8 cellular contexts compared by ENCODE assay signal in genomic region chr10:63464402-63465292, GRCh38. TPM values are rescaled to one million over a fixed set of nuclear protein-coding genes. Genes with fewer than 3 reads are reported as not detected.
DNase-seq lines count a peak whose midpoint lies in the region; ATAC-seq and TF ChIP-seq lines count a peak whose summit lies in the region.

No MANE protein-coding gene starts in this region.

- POLR2A ChIA-PET in CD4-positive, alpha-beta memory T cell (lab: Charles Lee; ENCODE audit: partially characterized antibody), result interaction anchor here (0.6 to 3.3 kb wide), 7 partner anchors 10 to 239 kb away, joined by 3 to 24 read pairs (median 3); partner anchors contain the start of gene REEP3

- CTCF ChIA-PET in CD4-positive, alpha-beta memory T cell (lab: Charles Lee; ENCODE audit: partially characterized antibody), result interaction anchor here (0.8 to 2.3 kb wide), 7 partner anchors 110 to 298 kb away, joined by 3 to 7 read pairs (median 4); no protein-coding TSS in a partner anchor

- no peak for DNase-seq in CD4-positive, alpha-beta memory T cell
- DNase-seq in endodermal cell (no peak), AML-193 (lab: John Stamatoyannopoulos, UW) (no peak), COLO668 (lab: John Stamatoyannopoulos, UW; ENCODE audit: unreplicated experiment) (no peak)

- peak; percentile 55 for ATAC-seq in GM19395 (IDR thresholded peaks at IDR 0.05; ENCODE audit: unreplicated experiment)
- ATAC-seq in HG03432 (IDR thresholded peaks at IDR 0.05; ENCODE audit: unreplicated experiment), result peak; percentile 58
- peak; percentile 76 for ATAC-seq in SK-N-SH treated with all-trans-retinoic acid at 6 μM for 48 hours

- intact Hi-C loops in CD4-positive, alpha-beta memory T cell (cut with micrococcal nuclease), result loop anchor here (2.0 to 5.0 kb wide), 6 partner anchors 20 to 253 kb away; no protein-coding TSS in a partner anchor

- peak overlapping the region; percentile 11 to 94 (median 78) for H3K27ac Mint-ChIP-seq in CD4-positive, alpha-beta memory T cell
- peak overlapping the region; percentile 82 for H3K27ac Mint-ChIP-seq in endodermal cell

- no peak for TF ChIP-seq CTCF in endodermal cell (conservative IDR thresholded peaks at IDR 0.05)

- peaks cover 0 to 1% (median 0%) of the 10 kb centered on the region in 8 donors for H3K9me3 Mint-ChIP-seq in CD4-positive, alpha-beta memory T cell
- H3K9me3 Mint-ChIP-seq in endodermal cell, result no peaks in the 10 kb centered on the region

- no peaks in the 10 kb centered on the region for H3K27me3 Mint-ChIP-seq in CD4-positive, alpha-beta memory T cell
- H3K27me3 Mint-ChIP-seq in endodermal cell (ENCODE audit: insufficient read depth), result no peaks in the 10 kb centered on the region

- H3K4me3 Mint-ChIP-seq in CD4-positive, alpha-beta memory T cell, result peak overlapping the region; percentile 94 to 98 (median 96)
- peak overlapping the region; percentile 99 for H3K4me3 Mint-ChIP-seq in endodermal cell

- H3K9ac ChIP-seq in endodermal cell (ENCODE audit: extremely low read depth, low read length, poor library complexity, severe bottlenecking), result peak overlapping the region; percentile 86

- no peaks in the 10 kb centered on the region for H3K36me3 ChIP-seq in CD4-positive, alpha-beta memory T cell (ENCODE audit: insufficient read depth, low read length)
- H3K36me3 ChIP-seq in endodermal cell (ENCODE audit: control insufficient read depth, insufficient read depth, low read length) (no peaks in the 10 kb centered on the region), muscle layer of duodenum (ENCODE audit: control insufficient read depth in 1 of 2, insufficient read depth in 2 of 2, low read length in 2 of 2) (no peaks in the 10 kb centered on the region)

- 1 to 4% methylated on average over 14 to 35 of the region's 35 CpGs for WGBS in endodermal cell (ENCODE audit: insufficient coverage in 1 of 2, insufficient read length in 1 of 2), 2 experiments

- H3K4me3 ChIP-seq in CD4-positive, alpha-beta memory T cell (ENCODE audit: low read length in 2 of 2), result peak overlapping the region; percentile 58 to 71
- H3K4me3 ChIP-seq in endodermal cell (ENCODE audit: low read length) (peak overlapping the region; percentile 92), muscle layer of duodenum (ENCODE audit: low read depth in 1 of 2, low read length in 2 of 2) (peak overlapping the region; percentile 79 to 91)

- peaks cover 15 to 31% (median 18%) of the 10 kb centered on the region in 4 donors for H3K4me1 Mint-ChIP-seq in CD4-positive, alpha-beta memory T cell
- peaks cover 33% of the 10 kb centered on the region for H3K4me1 Mint-ChIP-seq in endodermal cell

- peaks cover 0 to 11% of the 10 kb centered on the region in 2 donors for H3K36me3 Mint-ChIP-seq in CD4-positive, alpha-beta memory T cell
- H3K36me3 Mint-ChIP-seq in endodermal cell (ENCODE audit: low read depth), result peaks cover 3% of the 10 kb centered on the region

- no peaks in the 10 kb centered on the region for H3K9me3 ChIP-seq in CD4-positive, alpha-beta memory T cell (ENCODE audit: control insufficient read depth in 1 of 2, low read length in 2 of 2)
- H3K9me3 ChIP-seq in endodermal cell (ENCODE audit: control insufficient read depth, low read length) (peaks cover 4% of the 10 kb centered on the region), muscle layer of duodenum (ENCODE audit: control insufficient read depth in 1 of 2, low read length in 2 of 2) (no peaks in the 10 kb centered on the region)

- no peaks in the 10 kb centered on the region for H3K27me3 ChIP-seq in CD4-positive, alpha-beta memory T cell (ENCODE audit: insufficient read depth, low read length)
- H3K27me3 ChIP-seq in endodermal cell (ENCODE audit: control insufficient read depth, insufficient read depth, low read length, poor library complexity, severe bottlenecking) (no peaks in the 10 kb centered on the region), muscle layer of duodenum (ENCODE audit: low read depth, low read length) (no peaks in the 10 kb centered on the region)

- H3K27ac ChIP-seq in CD4-positive, alpha-beta memory T cell (ENCODE audit: low read depth, low read length), result peak overlapping the region; percentile 58
- peak overlapping the region; percentile 92 for H3K27ac ChIP-seq in endodermal cell (ENCODE audit: low read depth, low read length)
- H3K27ac ChIP-seq in muscle layer of duodenum (ENCODE audit: low read length), result no peak overlapping the region

- peaks cover 16% of the 10 kb centered on the region for H3K4me1 ChIP-seq in CD4-positive, alpha-beta memory T cell (ENCODE audit: insufficient read depth, low read length)
- H3K4me1 ChIP-seq in endodermal cell (ENCODE audit: control insufficient read depth, insufficient read depth, low read length) (no peaks in the 10 kb centered on the region), muscle layer of duodenum (ENCODE audit: control insufficient read depth in 1 of 2, insufficient read depth in 2 of 2, low read length in 2 of 2) (peaks cover 6 to 8% of the 10 kb centered on the region in 2 donors)

TF ChIP-seq in SK-N-SH treated with all-trans-retinoic acid at 6 μM for 48 hours, 23 proteins besides CTCF, POLR2A, EP300 and RAD21 (continues in another document):
- TF ChIP-seq PPARA (CRISPR knock-in tag; IDR thresholded peaks at IDR 0.05; ENCODE audit: borderline replicate concordance) (no peak), CSRNP3 (CRISPR knock-in tag; IDR thresholded peaks at IDR 0.05) (no peak), TCF4 (CRISPR knock-in tag; IDR thresholded peaks at IDR 0.05; ENCODE audit: borderline replicate concordance) (no peak), RARB (CRISPR knock-in tag; IDR thresholded peaks at IDR 0.05) (no peak), ISL1 (CRISPR knock-in tag; IDR thresholded peaks at IDR 0.05) (no peak), CSDC2 (CRISPR knock-in tag; IDR thresholded peaks at IDR 0.05) (no peak), ZNF70 (CRISPR knock-in tag; IDR thresholded peaks at IDR 0.05) (no peak), BACH2 (CRISPR knock-in tag; IDR thresholded peaks at IDR 0.05; ENCODE audit: borderline replicate concordance) (no peak), POU6F1 (CRISPR knock-in tag; IDR thresholded peaks at IDR 0.05; ENCODE audit: borderline replicate concordance, low read depth) (no peak), CREB5 (CRISPR knock-in tag; IDR thresholded peaks at IDR 0.05; ENCODE audit: low read depth) (no peak), ZC3H10 (CRISPR knock-in tag; IDR thresholded peaks at IDR 0.05) (no peak)

RNA-seq across cellular contexts. Expression of gene JMJD1C, which starts 1.1 kb away (rescaled TPM):
- 100 to 1,000 TPM; 113 to 115 TPM for total RNA-seq in CD4-positive, alpha-beta memory T cell
- polyA plus RNA-seq in CD4-positive, alpha-beta memory T cell, result 10 to 100 TPM; 22.8 to 55.6 TPM
- 100 to 1,000 TPM in 1 of 2 donors, 10 to 100 TPM in 1; 91.3 to 114 TPM for total RNA-seq in endodermal cell
- polyA plus RNA-seq in endodermal cell (2013, experiment 1 of 2), result 79.6 TPM
- 73.7 TPM for polyA plus RNA-seq in endodermal cell (2013, experiment 2 of 2)

RNA-seq across cellular contexts. Expression of gene REEP3, which starts 56.6 kb away (rescaled TPM):
- total RNA-seq in CD4-positive, alpha-beta memory T cell, result 10 to 100 TPM; 17.4 to 20.1 TPM
- polyA plus RNA-seq in CD4-positive, alpha-beta memory T cell, result 10 to 100 TPM; 15.3 to 23.8 TPM
- total RNA-seq in endodermal cell, result 10 to 100 TPM; 30.7 to 33.0 TPM
- 37.9 TPM for polyA plus RNA-seq in endodermal cell (2013, experiment 1 of 2)
- 37.1 TPM for polyA plus RNA-seq in endodermal cell (2013, experiment 2 of 2)
